Comparison of ENCODE assay signal across 17 cellular contexts in genomic region chr15:101086394-101087171, GRCh38.
"Had no signal": no experiment of that assay in that cellular context is flagged by ENCODE, and none has a peak within 500 bp of the region (broad histone marks: within the 10 kb centered on the region; RNA-seq: fewer than 3 reads in every experiment).

No MANE protein-coding gene starts in this region.

- H3K27ac Mint-ChIP-seq: activated CD4-positive, alpha-beta memory T cell treated with anti-CD3 and anti-CD28 coated beads for 36 hours; activated naive CD8-positive, alpha-beta T cell treated with anti-CD3 and anti-CD28 coated beads for 36 hours; endodermal cell; naive thymus-derived CD8-positive, alpha-beta T cell; stimulated activated naive CD8-positive, alpha-beta T cell treated with anti-CD3 and anti-CD28 coated beads, Interleukin-15, amount 100 ng/mL, for 72 hours had no signal

- H3K27ac ChIP-seq: sigmoid colon, thoracic aorta had no signal

- H3K9me3 ChIP-seq: mucosa of descending colon, sigmoid colon, thoracic aorta had no signal

- H3K4me1 Mint-ChIP-seq: endodermal cell; naive thymus-derived CD8-positive, alpha-beta T cell had no signal

- DNase-seq: activated CD4-positive, alpha-beta memory T cell treated with anti-CD3 and anti-CD28 coated beads for 36 hours; activated CD4-positive, CD25-positive, alpha-beta regulatory T cell treated with anti-CD3 and anti-CD28 coated beads, Interleukin-2, amount 50 U/mL, for 72 hours; activated gamma-delta T cell treated with Interleukin-2 at 50 U/mL for 16 hours; activated naive CD8-positive, alpha-beta T cell treated with anti-CD3 and anti-CD28 coated beads for 36 hours; activated T-cell treated with anti-CD3 and anti-CD28 coated beads, Interleukin-2, amount 50 U/mL, for 48 hours; anterior cingulate cortex; endodermal cell; hypothalamus; mucosa of descending colon; naive thymus-derived CD8-positive, alpha-beta T cell; sigmoid colon; stimulated activated CD4-positive, alpha-beta T cell treated with anti-CD3 and anti-CD28 coated beads, Interleukin-12 subunit alpha, Interleukin-12 subunit beta, amount 100 ng/mL, for 4 hours; stimulated activated CD8-positive, alpha-beta memory T cell treated with anti-CD3 and anti-CD28 coated beads, Interleukin-4, amount 100 ng/mL, for 48 hours; stimulated activated naive CD8-positive, alpha-beta T cell treated with anti-CD3 and anti-CD28 coated beads, Interleukin-15, amount 100 ng/mL, for 72 hours; T-helper 2 cell had no signal

- H3K27me3 Mint-ChIP-seq: activated CD4-positive, alpha-beta memory T cell treated with anti-CD3 and anti-CD28 coated beads for 36 hours; activated naive CD8-positive, alpha-beta T cell treated with anti-CD3 and anti-CD28 coated beads for 36 hours had no signal

- H3K9me3 Mint-ChIP-seq: activated CD4-positive, alpha-beta memory T cell treated with anti-CD3 and anti-CD28 coated beads for 36 hours; activated naive CD8-positive, alpha-beta T cell treated with anti-CD3 and anti-CD28 coated beads for 36 hours; endodermal cell; naive thymus-derived CD8-positive, alpha-beta T cell; stimulated activated naive CD8-positive, alpha-beta T cell treated with anti-CD3 and anti-CD28 coated beads, Interleukin-15, amount 100 ng/mL, for 72 hours had no signal

- H3K4me3 Mint-ChIP-seq: activated CD4-positive, alpha-beta memory T cell treated with anti-CD3 and anti-CD28 coated beads for 36 hours; activated naive CD8-positive, alpha-beta T cell treated with anti-CD3 and anti-CD28 coated beads for 36 hours; endodermal cell; naive thymus-derived CD8-positive, alpha-beta T cell; stimulated activated naive CD8-positive, alpha-beta T cell treated with anti-CD3 and anti-CD28 coated beads, Interleukin-15, amount 100 ng/mL, for 72 hours had no signal

- H3K4me3 ChIP-seq: lung, mucosa of descending colon, sigmoid colon, thoracic aorta had no signal

- H3K27me3 ChIP-seq: sigmoid colon had no signal

- H3K36me3 Mint-ChIP-seq: activated CD4-positive, alpha-beta memory T cell treated with anti-CD3 and anti-CD28 coated beads for 36 hours; activated naive CD8-positive, alpha-beta T cell treated with anti-CD3 and anti-CD28 coated beads for 36 hours; naive thymus-derived CD8-positive, alpha-beta T cell had no signal

- H3K36me3 ChIP-seq: sigmoid colon, thoracic aorta had no signal

- ATAC-seq: mucosa of descending colon; naive thymus-derived CD8-positive, alpha-beta T cell; stimulated activated naive CD8-positive, alpha-beta T cell treated with anti-CD3 and anti-CD28 coated beads, Interleukin-15, amount 100 ng/mL, for 72 hours had no signal
